ENCODE assay signal across 1 cellular context in genomic region chr4:139686130-139686529, GRCh38.
TF ChIP-seq lines count a peak whose summit lies in the region.

No MANE protein-coding gene starts in this region.

TF ChIP-seq in K562, 482 proteins besides CTCF, POLR2A, EP300 and RAD21:
- TF ChIP-seq TCF3 (CRISPR knock-in tag; IDR thresholded peaks at IDR 0.05) (peak; percentile 74), CC2D1A (IDR thresholded peaks at IDR 0.05) (peak; percentile 30; the same call in 1 of the 2 replicates), MTA2 (IDR thresholded peaks at IDR 0.05; ENCODE audit: low read depth) (peak; percentile 58), FOXM1 (IDR thresholded peaks at IDR 0.05; ENCODE audit: low read depth) (peak; percentile 52), FOXM1 (CRISPR knock-in tag; IDR thresholded peaks at IDR 0.05; ENCODE audit: low read depth) (no peak), NFRKB (IDR thresholded peaks at IDR 0.05; ENCODE audit: low read depth) (no peak), TRIM24 (IDR thresholded peaks at IDR 0.05) (peak; percentile 52 to 72; a peak in 2 of 4 replicates), SOX6 (IDR thresholded peaks at IDR 0.05) (0 out of 2 replicates have a peak, but pooled peaks have one; percentile 49), FOXK2 (conservative IDR thresholded peaks at IDR 0.05 in 1 of 2, IDR thresholded peaks at IDR 0.05 in 1 of 2; ENCODE audit: low read depth in 2 of 2) (0 out of 4 replicates have a peak, but pooled peaks of 1 of the 2 experiments have one; percentile 19), DPF2 (IDR thresholded peaks at IDR 0.05) (peak; percentile 64), ARID1B (IDR thresholded peaks at IDR 0.05) (peak; percentile 84), SNIP1 (IDR thresholded peaks at IDR 0.05; ENCODE audit: low read depth) (no peak), EZH2 (IDR thresholded peaks at IDR 0.05; ENCODE audit: borderline replicate concordance, low read depth, low read length) (no peak), FOXA3 (CRISPR knock-in tag; conservative IDR thresholded peaks at IDR 0.05 in 1 of 2, IDR thresholded peaks at IDR 0.05 in 1 of 2) (0 out of 4 replicates have a peak, but pooled peaks of 1 of the 2 experiments have one; percentile 36), TAL1 (IDR thresholded peaks at IDR 0.05) (peak; percentile 81), CBFA2T2 (conservative IDR thresholded peaks at IDR 0.05) (peak; percentile 82), SMAD4 (CRISPR knock-in tag; conservative IDR thresholded peaks at IDR 0.05) (peak; percentile 37; the same call in 1 of the 2 replicates), SMARCA4 (IDR thresholded peaks at IDR 0.05) (0 out of 2 replicates have a peak, but pooled peaks have one; percentile 33), PBX2 (CRISPR knock-in tag; IDR thresholded peaks at IDR 0.05; ENCODE audit: low read depth) (no peak), PBX2 (tag; conservative IDR thresholded peaks at IDR 0.05; ENCODE audit: low read depth) (no peak), NFIC (IDR thresholded peaks at IDR 0.05) (peak; percentile 39; the same call in 1 of the 2 replicates), PREB (CRISPR knock-in tag; IDR thresholded peaks at IDR 0.05) (no peak), CBFA2T3 (IDR thresholded peaks at IDR 0.05) (peak; percentile 87), NCOR1 (IDR thresholded peaks at IDR 0.05) (peak; percentile 69), TEAD4 (IDR thresholded peaks at IDR 0.05; ENCODE audit: low read length) (peak; percentile 75), TEAD4 (CRISPR knock-in tag; IDR thresholded peaks at IDR 0.05; ENCODE audit: borderline replicate concordance) (no peak)
